In genomic region chr11:106398396-106399074, GRCh38 we compare ENCODE assay signal across 1 cellular context.
TF ChIP-seq lines count a peak whose summit lies in the region.

No MANE protein-coding gene starts in this region.

TF ChIP-seq in IMR-90, 13 proteins besides CTCF, POLR2A, EP300 and RAD21:
- no peak for TF ChIP-seq CHD1 (IDR thresholded peaks at IDR 0.05; ENCODE audit: low read depth, low read length)
- TF ChIP-seq BHLHE40 (IDR thresholded peaks at IDR 0.05; ENCODE audit: low read depth, low read length), result peak; percentile 82
- TF ChIP-seq, protein P1, sequence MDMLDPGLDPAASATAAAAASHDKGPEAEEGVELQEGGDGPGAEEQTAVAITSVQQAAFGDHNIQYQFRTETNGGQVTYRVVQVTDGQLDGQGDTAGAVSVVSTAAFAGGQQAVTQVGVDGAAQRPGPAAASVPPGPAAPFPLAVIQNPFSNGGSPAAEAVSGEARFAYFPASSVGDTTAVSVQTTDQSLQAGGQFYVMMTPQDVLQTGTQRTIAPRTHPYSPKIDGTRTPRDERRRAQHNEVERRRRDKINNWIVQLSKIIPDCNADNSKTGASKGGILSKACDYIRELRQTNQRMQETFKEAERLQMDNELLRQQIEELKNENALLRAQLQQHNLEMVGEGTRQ (IDR thresholded peaks at IDR 0.05; ENCODE audit: low read depth, low read length), result peak; percentile 56; the same call in 1 of the 2 replicates
